In the genomic region with DNA sequence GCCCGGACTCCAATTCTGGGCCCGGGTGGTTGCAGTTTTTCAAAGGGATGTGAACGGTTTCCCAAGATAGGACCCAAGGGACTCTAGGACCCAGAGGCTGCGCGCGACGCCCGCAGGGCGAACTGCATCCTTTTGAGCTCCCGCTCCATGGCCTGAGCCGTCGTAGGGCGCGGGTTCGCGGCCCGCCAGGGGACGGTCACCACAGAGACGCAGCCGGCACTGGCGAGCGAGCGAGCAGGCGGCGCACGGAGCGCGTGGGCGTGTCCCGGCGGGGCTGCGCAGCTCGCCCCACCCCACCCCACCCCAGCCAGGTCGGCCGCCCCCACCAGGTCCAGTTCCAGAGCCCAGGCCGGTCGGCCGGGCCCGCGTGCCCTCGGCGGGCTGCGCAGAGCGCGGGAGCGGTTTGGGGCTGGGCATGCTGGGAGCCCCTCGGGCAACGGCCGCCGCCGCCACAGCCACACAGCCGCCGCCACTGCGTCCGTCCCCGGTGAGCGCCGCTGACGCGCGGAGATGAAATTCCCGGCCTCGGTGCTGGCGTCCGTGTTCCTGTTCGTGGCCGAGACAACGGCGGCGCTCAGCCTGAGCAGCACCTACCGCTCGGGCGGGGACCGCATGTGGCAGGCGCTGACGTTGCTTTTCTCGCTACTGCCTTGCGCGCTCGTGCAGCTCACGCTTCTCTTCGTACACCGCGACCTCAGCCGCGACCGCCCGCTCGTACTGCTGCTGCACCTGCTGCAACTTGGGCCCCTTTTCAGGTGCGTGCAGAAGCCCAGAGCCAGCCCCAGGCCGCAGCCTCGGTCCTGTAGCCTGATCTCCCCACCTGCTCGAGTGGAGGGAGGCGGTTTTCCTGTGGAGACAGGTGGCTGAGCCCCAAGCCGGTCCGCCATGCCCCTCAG, we compare ENCODE assay signal across 8 cellular contexts. TPM values are rescaled to one million over a fixed set of nuclear protein-coding genes. Genes with fewer than 3 reads are reported as not detected.
DNase-seq lines count a peak whose midpoint lies in the region; ATAC-seq, FAIRE-seq and TF ChIP-seq lines count a peak whose summit lies in the region.

A gene with protein sequence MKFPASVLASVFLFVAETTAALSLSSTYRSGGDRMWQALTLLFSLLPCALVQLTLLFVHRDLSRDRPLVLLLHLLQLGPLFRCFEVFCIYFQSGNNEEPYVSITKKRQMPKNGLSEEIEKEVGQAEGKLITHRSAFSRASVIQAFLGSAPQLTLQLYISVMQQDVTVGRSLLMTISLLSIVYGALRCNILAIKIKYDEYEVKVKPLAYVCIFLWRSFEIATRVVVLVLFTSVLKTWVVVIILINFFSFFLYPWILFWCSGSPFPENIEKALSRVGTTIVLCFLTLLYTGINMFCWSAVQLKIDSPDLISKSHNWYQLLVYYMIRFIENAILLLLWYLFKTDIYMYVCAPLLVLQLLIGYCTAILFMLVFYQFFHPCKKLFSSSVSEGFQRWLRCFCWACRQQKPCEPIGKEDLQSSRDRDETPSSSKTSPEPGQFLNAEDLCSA (plus strand): TSS at position 340 of the 896 bp plus-strand sequence. CDS start 171 bp downstream, at position 511.

- intact Hi-C loops in A673 (cut with micrococcal nuclease; ENCODE audit: unreplicated experiment) = no loop called here
- intact Hi-C loops in Right ventricle myocardium inferior (cut with DNase I) = no loop called here

- FAIRE-seq in urothelium cell line (lab: Jason Lieb, UNC) = no peak

- peak within 1 kb of the TSS; percentile 63 for H3K4me3 Mint-ChIP-seq in activated naive CD4-positive, alpha-beta T cell treated with anti-CD3 and anti-CD28 coated beads, Interleukin-2, amount 10 ng/mL, durations not matched to agents 7 days and 5 days

- H3K27me3 ChIP-seq in A673 (replicated peaks; ENCODE audit: insufficient read depth, low read depth, low read length, poor library complexity) = no peaks in the 10 kb centered on the region

- H3K36me3 ChIP-seq in A673 (ENCODE audit: insufficient read depth, low read length, poor library complexity, severe bottlenecking) = no peaks in the 10 kb centered on the region

- H3K4me1 Mint-ChIP-seq in activated naive CD4-positive, alpha-beta T cell treated with anti-CD3 and anti-CD28 coated beads, Interleukin-2, amount 10 ng/mL, durations not matched to agents 7 days and 5 days = peaks cover 2% of the 10 kb centered on the region

- BruUV-seq in A673 (replicated peaks; lab: Mats Ljungman, UMichigan) = no TSS peak

- no peaks in the 10 kb centered on the region for H3K4me1 ChIP-seq in A673 (ENCODE audit: insufficient read depth, low read length, poor library complexity, severe bottlenecking)

- POLR2A ChIA-PET in A673 (lab: Charles Lee; ENCODE audit: low non-redundant PET) = no interaction called here

- no peak within 1 kb of the TSS for H3K27ac Mint-ChIP-seq in activated naive CD4-positive, alpha-beta T cell treated with anti-CD3 and anti-CD28 coated beads, Interleukin-2, amount 10 ng/mL, durations not matched to agents 7 days and 5 days

- peaks cover 28% of the 10 kb centered on the region for H3K27me3 Mint-ChIP-seq in activated naive CD4-positive, alpha-beta T cell treated with anti-CD3 and anti-CD28 coated beads, Interleukin-2, amount 10 ng/mL, durations not matched to agents 7 days and 5 days

- peak; percentile 61 for DNase-seq in A673 (ENCODE audit: low spot score)
- DNase-seq in OCI-M1 (lab: John Stamatoyannopoulos, UW) = peak; percentile 96
- peak; percentile 54 for DNase-seq in activated naive CD4-positive, alpha-beta T cell treated with anti-CD3 and anti-CD28 coated beads, Interleukin-2, amount 10 ng/mL, durations not matched to agents 7 days and 5 days
- DNase-seq in Right ventricle myocardium inferior (ENCODE audit: missing footprints) = peak; percentile 78
- DNase-seq in omental fat pad (ENCODE audit: low spot score) = no peak
- DNase-seq in urothelium cell line (ENCODE audit: low spot score) = peak; percentile 35

- H3K36me3 Mint-ChIP-seq in activated naive CD4-positive, alpha-beta T cell treated with anti-CD3 and anti-CD28 coated beads, Interleukin-2, amount 10 ng/mL, durations not matched to agents 7 days and 5 days = no peaks in the 10 kb centered on the region

- TF ChIP-seq CTCF in A673 (conservative IDR thresholded peaks at IDR 0.05; ENCODE audit: low read depth, low read length) (no peak), omental fat pad (IDR thresholded peaks at IDR 0.05) (no peak)

- H3K9me3 Mint-ChIP-seq in activated naive CD4-positive, alpha-beta T cell treated with anti-CD3 and anti-CD28 coated beads, Interleukin-2, amount 10 ng/mL, durations not matched to agents 7 days and 5 days = no peaks in the 10 kb centered on the region

- CTCF ChIA-PET in A673 (lab: Charles Lee) = no interaction called here
- CTCF ChIA-PET in activated naive CD4-positive, alpha-beta T cell treated with anti-CD3 and anti-CD28 coated beads, Interleukin-2, amount 10 ng/mL, durations not matched to agents 7 days and 5 days (lab: Charles Lee) = no interaction called here

- H3K27ac ChIP-seq in A673 (ENCODE audit: low read depth, low read length, poor library complexity, severe bottlenecking) = no peak within 1 kb of the TSS

- ATAC-seq in GM18519 (IDR thresholded peaks at IDR 0.05; ENCODE audit: low FRiP score, unreplicated experiment) = peak; percentile 55
- ATAC-seq in HG03460 (IDR thresholded peaks at IDR 0.05; ENCODE audit: unreplicated experiment) = peak; percentile 68
- ATAC-seq in Right ventricle myocardium inferior = peak; percentile 83
- ATAC-seq in omental fat pad (ENCODE audit: low FRiP score) = peak; percentile 41

- H3K9me3 ChIP-seq in A673 (ENCODE audit: low read depth, low read length, poor library complexity, severe bottlenecking) = no peaks in the 10 kb centered on the region

- peak within 1 kb of the TSS; percentile 39 for H3K4me3 ChIP-seq in A673 (ENCODE audit: low read depth, low read length, poor library complexity, severe bottlenecking)

RNA-seq across cellular contexts. Expression of the gene that starts here (rescaled TPM):
- total RNA-seq in A673 (2021) (0.30 and 0.74 TPM in 2 replicates), Right ventricle myocardium inferior (8.7 TPM), omental fat pad (under 1 TPM in 3 of 4 donors, not detected in 1; 0.09 to 0.38 (median 0.16) TPM)

Comparison
In these comparisons a context has a peak if more than half of its experiments do, and no peak if none do; other contexts are left out.
1. Peak in DNase-seq and H3K4me3 ChIP-seq in A673; RNA of the gene not detected or under 1 TPM.
2. Peak in ATAC-seq in omental fat pad; RNA of the gene not detected or under 1 TPM.